21 cellular contexts compared by ENCODE assay signal in the genomic region with DNA sequence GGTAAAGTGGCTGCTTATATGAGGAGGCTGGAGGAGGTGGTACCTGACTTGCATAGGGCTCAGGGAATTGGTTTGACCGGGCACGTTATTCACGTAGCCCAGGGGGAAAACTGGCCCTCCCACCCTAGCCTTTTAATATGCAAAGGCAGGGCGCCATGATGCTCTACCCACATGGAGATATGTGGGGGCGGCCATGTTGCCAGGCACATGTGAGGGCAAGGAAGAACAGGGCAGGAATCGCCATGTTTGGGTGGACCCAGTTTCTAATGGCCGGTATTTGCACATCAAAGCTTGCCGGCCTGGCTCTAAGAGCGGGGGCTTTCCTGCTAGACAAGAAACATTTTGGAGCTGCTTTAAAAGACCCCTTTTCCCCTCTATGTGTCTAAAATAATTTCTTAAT.
A peak's percentile ranks its signal among the peaks of the same experiment; 100 is the strongest.
DNase-seq lines count a peak whose midpoint lies in the region; ATAC-seq, FAIRE-seq and TF ChIP-seq lines count a peak whose summit lies in the region.
"Had no signal": no experiment of that assay in that cellular context is flagged by ENCODE, and none has a peak within 500 bp of the region (broad histone marks: within the 10 kb centered on the region; RNA-seq: fewer than 3 reads in every experiment).

No MANE protein-coding gene starts in this region.

- CTCF ChIA-PET in H1 (lab: Charles Lee; ENCODE audit: partially characterized antibody): interaction anchor here (1.4 kb wide), 1 partner anchor 93 kb away, joined by 3 read pairs; no protein-coding TSS in a partner anchor

- H3K23me2 ChIP-seq in H1 (ENCODE audit: low read depth, low read length): no peaks in the 10 kb centered on the region

- POLR2A ChIA-PET in H1 (lab: Charles Lee; ENCODE audit: partially characterized antibody): no interaction called here

- H2BK120ac ChIP-seq in H1 (replicated peaks; ENCODE audit: low read depth, low read length) (no peak overlapping the region), neuronal stem cell (ENCODE audit: low read depth, low read length) (no peak overlapping the region)

- no peak overlapping the region for H2AK5ac ChIP-seq in H1 (ENCODE audit: low read depth, low read length)
- no peak overlapping the region for H2AK5ac ChIP-seq in neuronal stem cell (ENCODE audit: low read depth, low read length)

- H3K4ac ChIP-seq in H1 (replicated peaks; ENCODE audit: insufficient read length, low read depth, low read length) (no peak overlapping the region), neuronal stem cell (ENCODE audit: low read length) (no peak overlapping the region)

- H3K9me3 ChIP-seq in H1 (ENCODE audit: insufficient read depth in 2 of 2, low read depth in 1 of 2, low read length in 1 of 2) (no peaks in the 10 kb centered on the region), neuronal stem cell (replicated peaks in 1 of 2; ENCODE audit: control insufficient read depth in 2 of 2, insufficient read depth in 1 of 2, low read depth in 1 of 2, low read length in 2 of 2) (no peaks in the 10 kb centered on the region)
- H3K9me3 ChIP-seq: BLaER1, Caco-2 had no signal

- H2AFZ ChIP-seq in H1 (ENCODE audit: low read length) (no peak overlapping the region; the same call in 1 of the 2 replicates), neuronal stem cell (ENCODE audit: low read length) (peak overlapping the region; percentile 7)
- H2AFZ ChIP-seq: GM23248 had no signal

- H4K8ac ChIP-seq in H1 (ENCODE audit: extremely low read depth, insufficient read depth, low read length) (peak overlapping the region; percentile 44; the same call in 1 of the 2 replicates), neuronal stem cell (ENCODE audit: low read depth, low read length) (no peak overlapping the region)

- TF ChIP-seq EP300 in H1 (IDR thresholded peaks at IDR 0.05; ENCODE audit: borderline replicate concordance in 1 of 2, low read depth in 2 of 2, low read length in 2 of 2): no peak

- H4K20me1 ChIP-seq in H1 (replicated peaks in 1 of 2; ENCODE audit: control insufficient read depth in 1 of 2, insufficient read depth in 2 of 2, low read length in 2 of 2): no peaks in the 10 kb centered on the region
- H4K20me1 ChIP-seq: BLaER1 had no signal

- H3K56ac ChIP-seq in H1 (replicated peaks; ENCODE audit: insufficient read length, low read depth, low read length): no peak overlapping the region

- no peak overlapping the region for H2BK20ac ChIP-seq in H1 (ENCODE audit: low read length)

- FAIRE-seq in H1 (lab: Jason Lieb, UNC): no peak
- FAIRE-seq: A204.1, GM12891, GM18507 had no signal

- no peak overlapping the region for H3K9ac ChIP-seq in H1 (replicated peaks in 1 of 4; ENCODE audit: extremely low read depth in 1 of 4, low read depth in 3 of 4, low read length in 3 of 4)
- H3K9ac ChIP-seq in neuronal stem cell (ENCODE audit: low read depth, low read length, poor library complexity): no peak overlapping the region
- H3K9ac ChIP-seq: BLaER1, GM23248 had no signal

- no peak for TF ChIP-seq CTCF in H1 (IDR thresholded peaks at IDR 0.05; ENCODE audit: control extremely low read depth in 1 of 3, insufficient read depth in 1 of 3, low read depth in 1 of 3, low read length in 3 of 3)

- no peak overlapping the region for H3K23ac ChIP-seq in H1 (ENCODE audit: insufficient read length)
- no peak overlapping the region for H3K23ac ChIP-seq in neuronal stem cell (ENCODE audit: low read depth, low read length, poor library complexity)

- no peak for TF ChIP-seq POLR2A in H1 (IDR thresholded peaks at IDR 0.05; ENCODE audit: control extremely low read depth in 1 of 2, low read depth in 2 of 2, low read length in 2 of 2)

- no peak overlapping the region for H4K5ac ChIP-seq in H1 (ENCODE audit: insufficient read length, low read depth, low read length)

- H3K18ac ChIP-seq in H1 (ENCODE audit: extremely low read depth, low read length) (no peak overlapping the region), neuronal stem cell (ENCODE audit: low read length) (no peak overlapping the region)

- H3K36me3 ChIP-seq in H1 (ENCODE audit: control insufficient read depth in 2 of 4, insufficient read depth in 4 of 4, low read length in 3 of 4) (no peaks in the 10 kb centered on the region), neuronal stem cell (replicated peaks in 1 of 2; ENCODE audit: control insufficient read depth in 2 of 2, insufficient read depth in 2 of 2, low read length in 2 of 2) (no peaks in the 10 kb centered on the region)
- H3K36me3 ChIP-seq: BLaER1 had no signal

- no peaks in the 10 kb centered on the region for H3K79me1 ChIP-seq in H1 (ENCODE audit: low read depth, low read length)
- no peaks in the 10 kb centered on the region for H3K79me1 ChIP-seq in neuronal stem cell (ENCODE audit: low read depth, low read length)

- peaks cover 0 to 5% (median 3%) of the 10 kb centered on the region in 4 experiments; a peak in 3 of 7 replicates for H3K4me1 ChIP-seq in H1 (replicated peaks in 1 of 4; ENCODE audit: control insufficient read depth in 3 of 4, insufficient read depth in 4 of 4, low read length in 3 of 4)
- peaks cover 0 to 4% of the 10 kb centered on the region in 2 donors for H3K4me1 ChIP-seq in neuronal stem cell (ENCODE audit: control insufficient read depth in 2 of 2, insufficient read depth in 1 of 2, low read depth in 1 of 2, low read length in 2 of 2)
- H3K4me1 ChIP-seq: BLaER1 had no signal

- H3K79me2 ChIP-seq in H1 (ENCODE audit: control insufficient read depth in 1 of 2, insufficient read depth in 2 of 2, low read length in 2 of 2): no peaks in the 10 kb centered on the region

- peak; percentile 36 for DNase-seq in ELF-1 (ENCODE audit: low read depth, low spot score)
- DNase-seq in H1 (ENCODE audit: low read depth in 1 of 2, low spot score in 2 of 2): no peak
- no peak for DNase-seq in neuronal stem cell (ENCODE audit: low spot score)
- no peak for DNase-seq in iPS-NIHi7 (ENCODE audit: extremely low spot score)
- no peak for DNase-seq in activated naive CD4-positive, alpha-beta T cell treated with anti-CD3 and anti-CD28 coated beads, Interleukin-2, amount 50 U/mL, for 16 hours
- DNase-seq: Caco-2; CD4-positive, CD25-positive, alpha-beta regulatory T cell; CD8-positive, alpha-beta T cell; DMS153; DND-41; GF-D8; GM23248; H9 had no signal

- 92% methylated on average over 9 of the region's 9 CpGs; no CpG with 5 or more reads in 1 of the 2 experiments for WGBS in H1 (ENCODE audit: extremely low coverage in 1 of 2, insufficient coverage in 1 of 2, insufficient read length in 1 of 2, insufficient replicate concordance in 2 of 2, low coverage in 1 of 2, low lambda C conversion rate in 2 of 2, missing lambda C conversion rate in 1 of 2), 2 experiments
- no CpG with 5 or more reads among the region's 9 CpGs for WGBS in neuronal stem cell (ENCODE audit: extremely low coverage in 2 of 2, insufficient read length in 2 of 2, insufficient replicate concordance in 1 of 2), 2 donors

- H3K14ac ChIP-seq in H1 (ENCODE audit: insufficient read length): no peak overlapping the region
- H3K14ac ChIP-seq in neuronal stem cell (ENCODE audit: low read length): no peak overlapping the region

- no peak overlapping the region for H3K27ac ChIP-seq in H1 (ENCODE audit: low read depth, low read length)
- H3K27ac ChIP-seq in neuronal stem cell (replicated peaks; ENCODE audit: low read length): no peak overlapping the region
- H3K27ac ChIP-seq: 22Rv1, BLaER1, C4-2B, GM23248 had no signal

- H3K27me3 ChIP-seq in H1 (replicated peaks in 1 of 4; ENCODE audit: control insufficient read depth in 3 of 4, extremely low read depth in 1 of 4, insufficient read depth in 3 of 4, low read length in 3 of 4) (no peaks in the 10 kb centered on the region), neuronal stem cell (ENCODE audit: control insufficient read depth in 3 of 3, insufficient read depth in 3 of 3, low read depth in 1 of 3, low read length in 3 of 3) (no peaks in the 10 kb centered on the region)
- H3K27me3 ChIP-seq: BLaER1 had no signal

- no peak overlapping the region for H2BK12ac ChIP-seq in H1 (ENCODE audit: low read depth, low read length)
- H2BK12ac ChIP-seq in neuronal stem cell (ENCODE audit: low read length): no peak overlapping the region

- no peak overlapping the region for H2BK5ac ChIP-seq in H1 (ENCODE audit: low read depth, low read length)
- H2BK5ac ChIP-seq in neuronal stem cell (ENCODE audit: low read length): no peak overlapping the region

- H2BK15ac ChIP-seq in H1 (ENCODE audit: low read length) (no peak overlapping the region), neuronal stem cell (ENCODE audit: low read length) (no peak overlapping the region)

- H4K91ac ChIP-seq in H1 (replicated peaks; ENCODE audit: insufficient read length, low read length): no peak overlapping the region
- H4K91ac ChIP-seq in neuronal stem cell (ENCODE audit: low read depth, low read length, poor library complexity): no peak overlapping the region

- H3K4me3 ChIP-seq in H1 (ENCODE audit: extremely low read depth in 1 of 4, insufficient read depth in 2 of 4, low read depth in 3 of 4, low read length in 4 of 4) (no peak overlapping the region), neuronal stem cell (ENCODE audit: low read length in 2 of 2) (no peak overlapping the region)
- H3K4me3 ChIP-seq: BLaER1, GM23248 had no signal

- H3K4me2 ChIP-seq in H1 (ENCODE audit: insufficient read depth in 1 of 2, low read depth in 2 of 2, low read length in 2 of 2) (no peak overlapping the region), neuronal stem cell (ENCODE audit: insufficient read depth, low read length, poor library complexity, severe bottlenecking) (no peak overlapping the region)
- H3K4me2 ChIP-seq: BLaER1 had no signal

- no peak for TF ChIP-seq RAD21 in H1 (IDR thresholded peaks at IDR 0.05 in 1 of 2, conservative IDR thresholded peaks at IDR 0.05 in 1 of 2; ENCODE audit: low read depth in 2 of 2, low read length in 2 of 2)

- no peak for ATAC-seq in GM19351 (IDR thresholded peaks at IDR 0.05; ENCODE audit: unreplicated experiment)
- ATAC-seq: CD8-positive, alpha-beta T cell; HCT116 had no signal

TF ChIP-seq in H1, 55 proteins besides CTCF, POLR2A, EP300 and RAD21:
- TF ChIP-seq, protein P1, sequence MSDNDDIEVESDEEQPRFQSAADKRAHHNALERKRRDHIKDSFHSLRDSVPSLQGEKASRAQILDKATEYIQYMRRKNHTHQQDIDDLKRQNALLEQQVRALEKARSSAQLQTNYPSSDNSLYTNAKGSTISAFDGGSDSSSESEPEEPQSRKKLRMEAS (IDR thresholded peaks at IDR 0.05): peak; percentile 52; the same call in 1 of the 2 replicates
- no peak for TF ChIP-seq SUZ12 (IDR thresholded peaks at IDR 0.05; ENCODE audit: low read length)
- no peak for TF ChIP-seq NRF1 (IDR thresholded peaks at IDR 0.05; ENCODE audit: low read depth, low read length)
- TF ChIP-seq RXRA (IDR thresholded peaks at IDR 0.05; ENCODE audit: insufficient read depth, low read depth, low read length): no peak
- no peak for TF ChIP-seq POU5F1 (IDR thresholded peaks at IDR 0.05; ENCODE audit: low read depth, low read length)
- no peak for TF ChIP-seq EGR1 (IDR thresholded peaks at IDR 0.05; ENCODE audit: borderline replicate concordance, low read depth, low read length)
- peak; percentile 78 for TF ChIP-seq YY1 (IDR thresholded peaks at IDR 0.05; ENCODE audit: low read depth, low read length)
